13 cellular contexts compared by ENCODE assay signal in the genomic region with DNA sequence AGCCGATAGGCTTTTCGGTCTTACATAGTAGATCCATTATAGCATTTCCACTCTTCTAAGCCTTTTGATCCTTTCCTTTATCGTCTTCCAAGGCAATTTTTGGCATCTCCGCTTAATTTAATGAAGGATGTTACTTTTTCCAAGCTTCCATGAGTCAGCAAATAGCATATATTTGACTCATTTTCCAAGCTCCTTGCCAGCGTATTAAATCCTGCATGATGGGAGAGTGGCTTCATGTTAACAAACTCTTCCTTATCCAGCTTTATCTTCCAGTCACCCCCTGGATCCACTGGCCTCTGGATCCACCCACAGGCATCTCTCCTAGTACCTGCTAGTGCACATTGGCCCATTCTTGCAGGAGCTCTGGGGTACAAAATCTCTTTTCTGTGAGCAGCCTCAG. TPM values are rescaled to one million over a fixed set of nuclear protein-coding genes. Genes with fewer than 3 reads are reported as not detected.
DNase-seq lines count a peak whose midpoint lies in the region; ATAC-seq and TF ChIP-seq lines count a peak whose summit lies in the region.
"Had no signal": no experiment of that assay in that cellular context is flagged by ENCODE, and none has a peak within 500 bp of the region (broad histone marks: within the 10 kb centered on the region; RNA-seq: fewer than 3 reads in every experiment).

No MANE protein-coding gene starts in this region.

- peak overlapping the region; percentile 78 for H3K27ac ChIP-seq in hepatocyte
- peak overlapping the region in 3 of 4 donors; percentile 46 to 63 (median 61) for H3K27ac ChIP-seq in transverse colon
- H3K27ac ChIP-seq: VCaP had no signal

- H3K4me2 ChIP-seq in hepatocyte = peak overlapping the region; percentile 0

- TF ChIP-seq POLR2A in transverse colon (IDR thresholded peaks at IDR 0.05) = no peak

- TF ChIP-seq CTCF in HFFc6 (IDR thresholded peaks at IDR 0.05) (no peak), astrocyte of the spinal cord (IDR thresholded peaks at IDR 0.05; ENCODE audit: low read depth, low read length) (no peak), hepatocyte (IDR thresholded peaks at IDR 0.05; ENCODE audit: poor library complexity) (no peak), transverse colon (IDR thresholded peaks at IDR 0.05) (no peak), GM20000 (IDR thresholded peaks at IDR 0.05; ENCODE audit: extremely low read depth, missing control alignments) (no peak)

- peak overlapping the region; percentile 11; the same call in 1 of the 2 replicates for H3K4me3 Mint-ChIP-seq in HFFc6
- H3K4me3 Mint-ChIP-seq: H9 had no signal

- H2AFZ ChIP-seq in hepatocyte = no peak overlapping the region

- H3K9me3 ChIP-seq in hepatocyte (ENCODE audit: low read depth) = no peaks in the 10 kb centered on the region
- no peaks in the 10 kb centered on the region for H3K9me3 ChIP-seq in transverse colon

- no peaks in the 10 kb centered on the region for H3K79me2 ChIP-seq in hepatocyte

- H3K27me3 Mint-ChIP-seq in HFFc6 (ENCODE audit: insufficient read depth) = peaks cover 6% of the 10 kb centered on the region

- H3K9me3 Mint-ChIP-seq in HFFc6 = no peaks in the 10 kb centered on the region
- H3K9me3 Mint-ChIP-seq: H9 had no signal

- WGBS in hepatocyte (ENCODE audit: low lambda C conversion rate, missing lambda C conversion rate) = 65% methylated on average over 5 of the region's 5 CpGs
- 56% methylated on average over 5 of the region's 5 CpGs for WGBS in transverse colon (ENCODE audit: low coverage in 1 of 2), 2 donors

- peaks cover 42% of the 10 kb centered on the region for H3K4me1 Mint-ChIP-seq in HFFc6 (ENCODE audit: low read depth)

- no peaks in the 10 kb centered on the region for H3K36me3 ChIP-seq in hepatocyte (replicated peaks; ENCODE audit: insufficient read depth, low read depth)
- no peaks in the 10 kb centered on the region for H3K36me3 ChIP-seq in transverse colon

- no peak overlapping the region for H3K4me3 ChIP-seq in astrocyte of the spinal cord (ENCODE audit: low read depth, low read length)
- no peak overlapping the region for H3K4me3 ChIP-seq in hepatocyte
- H3K4me3 ChIP-seq in transverse colon = no peak overlapping the region

- no peaks in the 10 kb centered on the region for H3K27me3 ChIP-seq in hepatocyte
- H3K27me3 ChIP-seq in transverse colon = no peaks in the 10 kb centered on the region

- no peak for ATAC-seq in HG02981 (IDR thresholded peaks at IDR 0.05; ENCODE audit: unreplicated experiment)

- H3K36me3 Mint-ChIP-seq in HFFc6 (ENCODE audit: low read depth) = no peaks in the 10 kb centered on the region

- H3K27ac Mint-ChIP-seq in HFFc6 = peak overlapping the region; percentile 59

- H3K9me2 ChIP-seq in hepatocyte (replicated peaks; ENCODE audit: insufficient read depth) = no peaks in the 10 kb centered on the region

- no peaks in the 10 kb centered on the region for H4K20me1 ChIP-seq in hepatocyte (ENCODE audit: insufficient read depth, poor library complexity, severe bottlenecking)

- DNase-seq in HFFc6 (peak; percentile 66), astrocyte of the spinal cord (ENCODE audit: low read depth, low spot score) (peak; percentile 79), hepatocyte (ENCODE audit: low spot score) (peak; percentile 58), transverse colon (no peak), NCI-H146 (lab: John Stamatoyannopoulos, UW) (no peak), GM20000 (ENCODE audit: low spot score) (no peak)
- DNase-seq: activated naive CD4-positive, alpha-beta T cell; H9; kidney; NCI-H1417 had no signal

- TF ChIP-seq EP300 in transverse colon (IDR thresholded peaks at IDR 0.05; ENCODE audit: low read depth) = peak; percentile 16

- H3K4me1 ChIP-seq in hepatocyte (ENCODE audit: insufficient read depth) (peaks cover 22% of the 10 kb centered on the region), transverse colon (peaks cover 0 to 8% (median 0%) of the 10 kb centered on the region in 4 donors)

- in situ Hi-C loops in astrocyte of the spinal cord (cut with HindIII; ENCODE audit: low sequenced_read_pairs) = no loop called here
- in situ Hi-C loops in transverse colon (cut with MboI; ENCODE audit: low pct_ligation_motif_present in 1 of 4, low pct_unique_long_range_greater_than_20kb in 1 of 4, low sequenced_read_pairs in 3 of 4) = loop anchor here in 2 of 4 donors (5.0 to 25.0 kb wide), 3 partner anchors 198 to 423 kb away; partner anchors contain the start of gene TAS2R60 (in 1 of the 2)

- intact Hi-C loops in transverse colon (cut with DNase I; ENCODE audit: low total_unique reads) = no loop called here

RNA-seq across cellular contexts. Expression of gene OR9A2, which starts 13.0 kb away (rescaled TPM):
- total RNA-seq in HFFc6 (2021; fragmentation: NEBNext Ultra II Directional; extraction: Animal tissue kit (Norgen Biotek cat#: 25700)) = not detected
- not detected in 2 replicates for total RNA-seq in hepatocyte
- polyA plus RNA-seq in hepatocyte = not detected in 2 replicates
- not detected for total RNA-seq in transverse colon
- total RNA-seq: H9, kidney, posterior vena cava had no signal

RNA-seq across cellular contexts. Expression of gene OR6V1, which starts 38.2 kb away (rescaled TPM):
- not detected for total RNA-seq in HFFc6 (2021; fragmentation: NEBNext Ultra II Directional; extraction: Animal tissue kit (Norgen Biotek cat#: 25700))
- total RNA-seq in hepatocyte = not detected in 2 replicates
- 0.34 TPM in 1 of 2 replicates, not detected in the other for polyA plus RNA-seq in hepatocyte
- total RNA-seq in transverse colon = not detected
- total RNA-seq: H9, kidney, posterior vena cava had no signal

RNA-seq across cellular contexts. Expression of gene KEL, which starts 51.7 kb away (rescaled TPM):
- not detected for total RNA-seq in HFFc6 (2021; fragmentation: NEBNext Ultra II Directional; extraction: Animal tissue kit (Norgen Biotek cat#: 25700))
- total RNA-seq in hepatocyte (8.7 and 22.4 TPM in 2 replicates), transverse colon (under 1 TPM in 1 of 4 donors, not detected in 3; 0.37 TPM)
- polyA plus RNA-seq in hepatocyte = 12.7 and 12.8 TPM in 2 replicates

Comparison
In these comparisons a context has a peak if more than half of its experiments do, and no peak if none do; other contexts are left out.
1. DNase-seq: peak in HFFc6 (single experiment), astrocyte of the spinal cord (single experiment) and hepatocyte (single experiment); none in transverse colon (single experiment), NCI-H146 (single experiment) and GM20000 (single experiment).